In the genomic region with DNA sequence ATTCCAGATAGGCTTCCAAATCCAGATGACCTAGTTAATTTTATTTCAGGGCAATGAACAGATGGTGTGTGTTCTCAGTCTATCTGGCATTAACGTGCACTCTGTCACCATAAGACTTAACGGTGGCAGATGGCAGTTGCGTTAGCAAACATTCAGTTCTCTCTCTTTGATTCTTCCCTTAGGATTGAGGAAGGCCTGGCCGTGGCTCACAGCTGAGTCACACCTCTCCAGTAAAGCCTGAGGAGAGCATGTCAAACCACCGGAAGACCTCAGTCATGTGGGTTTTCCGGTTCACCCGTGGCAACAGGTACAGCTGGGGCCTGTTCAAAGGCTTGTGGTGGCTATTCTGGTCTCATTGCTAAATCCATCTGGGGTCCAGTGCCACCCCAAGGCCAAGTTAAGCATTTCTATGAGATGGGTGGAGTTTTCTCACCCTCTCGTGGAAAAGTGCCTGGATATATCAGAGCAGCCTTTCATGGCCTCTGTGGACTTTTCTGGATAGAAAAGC, we compare ENCODE assay signal across 9 cellular contexts.
DNase-seq lines count a peak whose midpoint lies in the region; ATAC-seq and TF ChIP-seq lines count a peak whose summit lies in the region.
"Had no signal": no experiment of that assay in that cellular context is flagged by ENCODE, and none has a peak within 500 bp of the region (broad histone marks: within the 10 kb centered on the region; RNA-seq: fewer than 3 reads in every experiment).

No MANE protein-coding gene starts in this region.

- DNase-seq in NCI-H1417 (lab: John Stamatoyannopoulos, UW) (peak in 2 of 3 experiments; percentile 20 to 43), NCI-H1417 treated with DMSO at 0.1 percent for 48 hours (lab: John Stamatoyannopoulos, UW) (no peak), mammary epithelial cell (peak; percentile 97), kidney tubule cell (ENCODE audit: low spot score) (peak; percentile 95)
- DNase-seq in stimulated activated CD8-positive, alpha-beta memory T cell treated with anti-CD3 and anti-CD28 coated beads, Interleukin-4, amount 100 ng/mL, for 24 hours (ENCODE audit: low read depth): peak; percentile 8

- H3K4me3 ChIP-seq in SU-DHL-6 (ENCODE audit: insufficient read depth, low read length, poor library complexity, severe bottlenecking): no peak overlapping the region
- H3K4me3 ChIP-seq in mammary epithelial cell (replicated peaks in 1 of 3; ENCODE audit: insufficient read depth in 1 of 3, low read depth in 2 of 3, low read length in 3 of 3): no peak overlapping the region

- CTCF ChIA-PET in mammary epithelial cell (lab: Charles Lee; ENCODE audit: low non-redundant PET): no interaction called here

- no peaks in the 10 kb centered on the region for H3K36me3 Mint-ChIP-seq in IgD-negative memory B cell

- H3K36me3 ChIP-seq in SU-DHL-6 (ENCODE audit: low read length): no peaks in the 10 kb centered on the region
- H3K36me3 ChIP-seq in mammary epithelial cell (ENCODE audit: insufficient read depth, low read length): no peaks in the 10 kb centered on the region

- H3K9ac ChIP-seq in SU-DHL-6 (ENCODE audit: low read length) (no peak overlapping the region), mammary epithelial cell (ENCODE audit: insufficient read depth, low read length) (no peak overlapping the region)

- 0% methylated on average over 2 of the region's 8 CpGs for WGBS in mammary epithelial cell (ENCODE audit: low coverage, missing lambda C conversion rate)

- no peaks in the 10 kb centered on the region for H3K27me3 Mint-ChIP-seq in IgD-negative memory B cell

- no peaks in the 10 kb centered on the region for H3F3A ChIP-seq in SU-DHL-6 (ENCODE audit: insufficient read depth)

- BruUV-seq in mammary epithelial cell (replicated peaks; lab: Mats Ljungman, UMichigan): no TSS peak

- H3K79me2 ChIP-seq in SU-DHL-6 (ENCODE audit: insufficient read depth, low read length) (no peaks in the 10 kb centered on the region), mammary epithelial cell (ENCODE audit: insufficient read depth, low read length) (no peaks in the 10 kb centered on the region)

- peak overlapping the region; percentile 85 to 96 (median 94) for H3K27ac Mint-ChIP-seq in IgD-negative memory B cell

- H3K4me3 Mint-ChIP-seq in IgD-negative memory B cell: peak overlapping the region; percentile 64 to 89 (median 75)

- H3K27me3 ChIP-seq in SU-DHL-6 (ENCODE audit: low read length) (no peaks in the 10 kb centered on the region), mammary epithelial cell (ENCODE audit: insufficient read depth, low read length) (no peaks in the 10 kb centered on the region)

- H3K4me1 ChIP-seq in mammary epithelial cell (ENCODE audit: insufficient read depth, low read length): peaks cover 24% of the 10 kb centered on the region

- H3K9me3 ChIP-seq in SU-DHL-6 (ENCODE audit: insufficient read depth, low read length) (no peaks in the 10 kb centered on the region), mammary epithelial cell (replicated peaks; ENCODE audit: insufficient read depth, low read length) (no peaks in the 10 kb centered on the region)

- H3K4me2 ChIP-seq in SU-DHL-6 (ENCODE audit: low read depth, low read length, poor library complexity, severe bottlenecking) (peak overlapping the region; percentile 2), mammary epithelial cell (ENCODE audit: insufficient read depth, low read depth, low read length) (peak overlapping the region; percentile 27)

- ATAC-seq in GM21737 (IDR thresholded peaks at IDR 0.05; ENCODE audit: unreplicated experiment): peak; percentile 99

- no peaks in the 10 kb centered on the region for H3K9me2 ChIP-seq in SU-DHL-6 (replicated peaks; ENCODE audit: insufficient read depth, low read length)

- H4K20me1 ChIP-seq in SU-DHL-6 (ENCODE audit: low read depth, low read length): no peaks in the 10 kb centered on the region
- no peaks in the 10 kb centered on the region for H4K20me1 ChIP-seq in mammary epithelial cell (ENCODE audit: insufficient read depth, low read length)

- TF ChIP-seq CTCF in SU-DHL-6 (IDR thresholded peaks at IDR 0.05; ENCODE audit: insufficient read depth, low read length, poor library complexity, severe bottlenecking) (peak; percentile 9), mammary epithelial cell (conservative IDR thresholded peaks at IDR 0.05 in 1 of 2, IDR thresholded peaks at IDR 0.05 in 1 of 2; ENCODE audit: extremely low read depth in 1 of 2, insufficient read depth in 1 of 2, low read depth in 1 of 2, low read length in 2 of 2) (peak; percentile 46 to 55)

- in situ Hi-C loops in mammary epithelial cell (cut with MboI; ENCODE audit: low sequenced_read_pairs in 2 of 2): no loop called here

- no peaks in the 10 kb centered on the region for H3K9me3 Mint-ChIP-seq in IgD-negative memory B cell

- H3K27ac ChIP-seq in SU-DHL-6 (ENCODE audit: low read depth, low read length): no peak overlapping the region
- peak overlapping the region; percentile 45 for H3K27ac ChIP-seq in mammary epithelial cell (ENCODE audit: insufficient read depth, low read depth, low read length)
- H3K27ac ChIP-seq: 22Rv1 had no signal

- no peak overlapping the region for H2AFZ ChIP-seq in SU-DHL-6 (ENCODE audit: low read depth, low read length, severe bottlenecking)
- peak overlapping the region; percentile 49 for H2AFZ ChIP-seq in mammary epithelial cell (ENCODE audit: low read depth, low read length)

- intact Hi-C loops in mammary epithelial cell (cut with micrococcal nuclease): loop anchor here (1.0 to 10.0 kb wide), 6 partner anchors 151 to 711 kb away; a partner anchor contains a TSS

- peaks cover 22 to 24% (median 23%) of the 10 kb centered on the region in 3 donors for H3K4me1 Mint-ChIP-seq in IgD-negative memory B cell

- dilution Hi-C loops in mammary epithelial cell (cut with HindIII; ENCODE audit: low sequenced_read_pairs): no loop called here
